ENCODE assay signal across 8 cellular contexts in genomic region chr1:212315907-212316306, GRCh38. TPM values are rescaled to one million over a fixed set of nuclear protein-coding genes. Genes with fewer than 3 reads are reported as not detected.
DNase-seq lines count a peak whose midpoint lies in the region; ATAC-seq, FAIRE-seq and TF ChIP-seq lines count a peak whose summit lies in the region.

No MANE protein-coding gene starts in this region.

- H3K27me3 Mint-ChIP-seq in activated CD4-positive, alpha-beta T cell treated with anti-CD3 and anti-CD28 coated beads for 36 hours = no peaks in the 10 kb centered on the region
- no peaks in the 10 kb centered on the region for H3K27me3 Mint-ChIP-seq in glutamatergic neuron (ENCODE audit: unreplicated experiment)

- no peaks in the 10 kb centered on the region for H4K20me1 ChIP-seq in endothelial cell of umbilical vein (replicated peaks; ENCODE audit: control insufficient read depth, extremely low read depth, insufficient read depth, low read length)

- CTCF ChIA-PET in activated CD4-positive, alpha-beta T cell treated with anti-CD3 and anti-CD28 coated beads for 36 hours (lab: Charles Lee) = interaction anchor here (0.7 to 2.0 kb wide), 4 partner anchors 15 to 253 kb away, joined by 3 to 6 read pairs (median 3); no protein-coding TSS in a partner anchor
- CTCF ChIA-PET in endothelial cell of umbilical vein (lab: Charles Lee) = interaction anchor here (0.7 to 2.2 kb wide), 11 partner anchors 9 to 303 kb away, joined by 3 to 30 read pairs (median 5); partner anchors contain the start of genes DTL and INTS7

- ATAC-seq in activated CD4-positive, alpha-beta T cell treated with anti-CD3 and anti-CD28 coated beads for 36 hours = peak; percentile 87
- ATAC-seq in pancreas (peak in 3 of 4 donors; percentile 40 to 78 (median 68)), omental fat pad (ENCODE audit: low FRiP score) (no peak)

- H3K4me1 ChIP-seq in endothelial cell of umbilical vein (ENCODE audit: control insufficient read depth, extremely low read depth, insufficient read depth, low read length) = no peaks in the 10 kb centered on the region
- H3K4me1 ChIP-seq in pancreas = peaks cover 3 to 15% (median 10%) of the 10 kb centered on the region in 3 donors

- no peaks in the 10 kb centered on the region for H3K9me1 ChIP-seq in endothelial cell of umbilical vein (replicated peaks; ENCODE audit: control insufficient read depth, extremely low read depth, insufficient read depth, low read length)

- no peak overlapping the region for H3K9ac ChIP-seq in endothelial cell of umbilical vein (replicated peaks; ENCODE audit: extremely low read depth, insufficient read depth, low read length)

- H3K4me1 Mint-ChIP-seq in activated CD4-positive, alpha-beta T cell treated with anti-CD3 and anti-CD28 coated beads for 36 hours = peaks cover 42% of the 10 kb centered on the region
- H3K4me1 Mint-ChIP-seq in glutamatergic neuron (ENCODE audit: low read depth, unreplicated experiment) = no peaks in the 10 kb centered on the region

- no peak overlapping the region for H2AFZ ChIP-seq in endothelial cell of umbilical vein (ENCODE audit: low read depth, low read length)

- no TSS peak for BruUV-seq in endothelial cell of umbilical vein (replicated peaks; lab: Mats Ljungman, UMichigan)

- no peak overlapping the region for H3K4me2 ChIP-seq in endothelial cell of umbilical vein (ENCODE audit: insufficient read depth, low read length)

- peak in 1 of 2 donors; percentile 1 for TF ChIP-seq CTCF in endothelial cell of umbilical vein (IDR thresholded peaks at IDR 0.05; ENCODE audit: extremely low read depth in 1 of 2, insufficient read depth in 1 of 2, low read depth in 1 of 2, low read length in 2 of 2)
- TF ChIP-seq CTCF in pancreas (IDR thresholded peaks at IDR 0.05) = no peak
- TF ChIP-seq CTCF in glutamatergic neuron (IDR thresholded peaks at IDR 0.05; ENCODE audit: partially characterized antibody, unreplicated experiment) = no peak
- no peak for TF ChIP-seq CTCF in omental fat pad (IDR thresholded peaks at IDR 0.05)

- intact Hi-C loops in activated CD4-positive, alpha-beta T cell treated with anti-CD3 and anti-CD28 coated beads for 36 hours (cut with DNase I, micrococcal nuclease) = loop anchor here in 1 of 2 experiments (1.0 kb wide), 1 partner anchor 31 kb away; the partner anchor contains the start of gene PPP2R5A
- intact Hi-C loops in endothelial cell of umbilical vein (cut with micrococcal nuclease) (loop anchor here (1.0 kb wide), 1 partner anchor 246 kb away; no protein-coding TSS in a partner anchor), pancreas (cut with DNase I) (loop anchor here in 1 of 3 donors (10.0 kb wide), 1 partner anchor 139 kb away; no protein-coding TSS in a partner anchor)

- dilution Hi-C loops in endothelial cell of umbilical vein (cut with MboI; ENCODE audit: extremely low pct_ligation_motif_present, low sequenced_read_pairs) = no loop called here

- H3K36me3 ChIP-seq in endothelial cell of umbilical vein (ENCODE audit: control insufficient read depth in 2 of 2, extremely low read depth in 1 of 2, insufficient read depth in 2 of 2, low read length in 2 of 2) (no peaks in the 10 kb centered on the region), pancreas (no peaks in the 10 kb centered on the region)

- DNase-seq in activated CD4-positive, alpha-beta T cell treated with anti-CD3 and anti-CD28 coated beads for 36 hours = peak; percentile 21
- no peak for DNase-seq in activated CD4-positive, alpha-beta T cell treated with anti-CD3 and anti-CD28 coated beads, Interleukin-2, amount 50 U/mL, for 4 hours
- DNase-seq in NCI-H82 (lab: John Stamatoyannopoulos, UW) (peak; percentile 73), endothelial cell of umbilical vein (ENCODE audit: low read depth, low spot score) (peak; percentile 40), pancreas (no peak), glutamatergic neuron (no peak), GM19238 (ENCODE audit: insufficient read length, low spot score) (no peak), omental fat pad (ENCODE audit: low spot score) (no peak)

- POLR2A ChIA-PET in activated CD4-positive, alpha-beta T cell treated with anti-CD3 and anti-CD28 coated beads for 36 hours (lab: Charles Lee) = interaction anchor here (0.6 kb wide), 3 partner anchors 28 to 987 kb away, joined by 3 to 7 read pairs (median 3); no protein-coding TSS in a partner anchor
- POLR2A ChIA-PET in endothelial cell of umbilical vein (lab: Charles Lee) = no interaction called here

- H3K4me3 ChIP-seq in endothelial cell of umbilical vein (replicated peaks in 1 of 3; ENCODE audit: insufficient read depth in 1 of 3, low read depth in 1 of 3, low read length in 3 of 3) (no peak overlapping the region), pancreas (no peak overlapping the region)

- H3K4me3 Mint-ChIP-seq in activated CD4-positive, alpha-beta T cell treated with anti-CD3 and anti-CD28 coated beads for 36 hours = no peak overlapping the region
- no peak overlapping the region for H3K4me3 Mint-ChIP-seq in glutamatergic neuron (ENCODE audit: unreplicated experiment)

- H3K36me3 Mint-ChIP-seq in activated CD4-positive, alpha-beta T cell treated with anti-CD3 and anti-CD28 coated beads for 36 hours (ENCODE audit: low read depth) = peaks cover 17% of the 10 kb centered on the region
- no peaks in the 10 kb centered on the region for H3K36me3 Mint-ChIP-seq in glutamatergic neuron (ENCODE audit: unreplicated experiment)

- H3K27me3 ChIP-seq in endothelial cell of umbilical vein (ENCODE audit: control insufficient read depth in 2 of 2, insufficient read depth in 2 of 2, low read length in 2 of 2) (no peaks in the 10 kb centered on the region), pancreas (no peaks in the 10 kb centered on the region)

- H3K9me3 Mint-ChIP-seq in activated CD4-positive, alpha-beta T cell treated with anti-CD3 and anti-CD28 coated beads for 36 hours (ENCODE audit: low read depth) = peaks cover 2% of the 10 kb centered on the region
- peaks cover 2% of the 10 kb centered on the region for H3K9me3 Mint-ChIP-seq in glutamatergic neuron (ENCODE audit: unreplicated experiment)

- H3K27ac ChIP-seq in endothelial cell of umbilical vein (ENCODE audit: insufficient read depth, low read depth, low read length) (no peak overlapping the region), pancreas (no peak overlapping the region)

- peak overlapping the region; percentile 8 for H3K27ac Mint-ChIP-seq in activated CD4-positive, alpha-beta T cell treated with anti-CD3 and anti-CD28 coated beads for 36 hours
- no peak overlapping the region for H3K27ac Mint-ChIP-seq in glutamatergic neuron (ENCODE audit: unreplicated experiment)

- no peak for TF ChIP-seq POLR2A in endothelial cell of umbilical vein (IDR thresholded peaks at IDR 0.05; ENCODE audit: low read depth, low read length)

- H3K79me2 ChIP-seq in endothelial cell of umbilical vein (ENCODE audit: control insufficient read depth, insufficient read depth, low read length) = peaks cover 7% of the 10 kb centered on the region

- H3K9me3 ChIP-seq in endothelial cell of umbilical vein (replicated peaks; ENCODE audit: control insufficient read depth, insufficient read depth, low read length) = no peaks in the 10 kb centered on the region
- H3K9me3 ChIP-seq in pancreas = peaks cover 0 to 4% (median 0%) of the 10 kb centered on the region in 4 donors

- FAIRE-seq in endothelial cell of umbilical vein (lab: Jason Lieb, UNC) = peak; percentile 31
- FAIRE-seq in pancreas (lab: Jason Lieb, UNC) = no peak

TF ChIP-seq in endothelial cell of umbilical vein, 7 proteins besides CTCF, POLR2A, EP300 and RAD21:
- TF ChIP-seq GATA2 (IDR thresholded peaks at IDR 0.05; ENCODE audit: insufficient read depth, insufficient read length, low read depth, low read length) (no peak), FOS (IDR thresholded peaks at IDR 0.05; ENCODE audit: borderline replicate concordance, insufficient read depth, low read length) (no peak), EZH2 (IDR thresholded peaks at IDR 0.05; ENCODE audit: borderline replicate concordance, low read depth, low read length, severe bottlenecking) (no peak), MAX (IDR thresholded peaks at IDR 0.05; ENCODE audit: insufficient read depth, insufficient read length) (no peak), MYC (IDR thresholded peaks at IDR 0.05; ENCODE audit: low read depth, low read length) (no peak), POLR2AphosphoS5 (IDR thresholded peaks at IDR 0.05; ENCODE audit: insufficient read depth, low read depth, low read length) (no peak), JUN (IDR thresholded peaks at IDR 0.05; ENCODE audit: borderline replicate concordance, insufficient read depth, insufficient read length, low read depth) (no peak)

RNA-seq across cellular contexts. Expression of gene PPP2R5A, which starts 30.7 kb away (rescaled TPM):
- total RNA-seq in activated CD4-positive, alpha-beta T cell treated with anti-CD3 and anti-CD28 coated beads for 36 hours = 10 to 100 TPM; 32.3 to 36.1 TPM
- total RNA-seq in endothelial cell of umbilical vein (27.7 and 34.5 TPM in 2 replicates), pancreas (10 to 100 TPM; 19.6 to 30.5 (median 22.2) TPM), glutamatergic neuron (ENCODE audit: unreplicated experiment) (2.2 TPM), omental fat pad (10 to 100 TPM; 34.8 to 98.6 (median 66.1) TPM)
- polyA plus RNA-seq in endothelial cell of umbilical vein (10.0 and 11.9 TPM in 2 replicates), pancreas (10 to 100 TPM; 14.4 to 19.3 TPM)
- polyA plus RNA-seq in endothelial cell of umbilical vein (2011; cell fraction: cytosol; rRNA removed) = 13.5 and 14.4 TPM in 2 replicates
- polyA plus RNA-seq in endothelial cell of umbilical vein (2011; cell fraction: nucleus; rRNA removed) = 14.6 and 16.5 TPM in 2 replicates
- 10.4 and 12.0 TPM in 2 replicates for polyA plus RNA-seq in endothelial cell of umbilical vein (2012)
- polyA minus RNA-seq in endothelial cell of umbilical vein = 7.4 and 8.9 TPM in 2 replicates
- polyA minus RNA-seq in endothelial cell of umbilical vein (2011; cell fraction: cytosol; rRNA and poly(A)+ RNA removed) = 15.0 TPM
- 8.8 and 9.0 TPM in 2 replicates for polyA minus RNA-seq in endothelial cell of umbilical vein (2011; cell fraction: nucleus; rRNA and poly(A)+ RNA removed)

Comparison
In these comparisons a context has a peak if more than half of its experiments do, and no peak if none do; other contexts are left out.
1. DNase-seq: peak in activated CD4-positive, alpha-beta T cell treated with anti-CD3 and anti-CD28 coated beads for 36 hours (single experiment), NCI-H82 (single experiment) and endothelial cell of umbilical vein (single experiment); none in activated CD4-positive, alpha-beta T cell treated with anti-CD3 and anti-CD28 coated beads, Interleukin-2, amount 50 U/mL, for 4 hours (0 of 2), pancreas (0 of 6), glutamatergic neuron (single experiment), GM19238 (single experiment) and omental fat pad (single experiment).